Comparison of ENCODE assay signal across 16 cellular contexts in the genomic region with DNA sequence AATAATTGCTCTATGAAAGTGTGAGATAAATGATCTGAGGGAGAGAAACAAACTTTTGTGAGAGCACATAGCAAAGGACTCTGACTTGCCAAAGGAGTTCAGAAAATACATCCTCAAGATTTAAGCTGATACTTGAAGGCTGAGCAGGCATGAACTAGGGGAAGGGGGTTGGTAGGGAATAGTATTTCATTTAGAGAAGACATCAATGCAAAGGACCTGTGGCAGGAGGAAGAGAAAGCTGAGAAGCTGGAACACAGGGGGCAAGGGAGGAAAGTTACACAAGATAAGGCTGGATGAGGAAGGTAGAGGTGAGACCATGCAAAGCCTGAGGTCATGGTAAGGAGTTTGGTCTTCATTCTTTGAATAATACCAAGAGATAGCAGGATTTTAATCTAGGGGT. TPM values are rescaled to one million over a fixed set of nuclear protein-coding genes. Genes with fewer than 3 reads are reported as not detected.
A peak's percentile ranks its signal among the peaks of the same experiment; 100 is the strongest.
DNase-seq lines count a peak whose midpoint lies in the region; ATAC-seq and TF ChIP-seq lines count a peak whose summit lies in the region.
"Had no signal": no experiment of that assay in that cellular context is flagged by ENCODE, and none has a peak within 500 bp of the region (broad histone marks: within the 10 kb centered on the region; RNA-seq: fewer than 3 reads in every experiment).

No MANE protein-coding gene starts in this region.

- H3K36me3 ChIP-seq in CD4-positive, alpha-beta memory T cell (ENCODE audit: insufficient read depth, low read length): peaks cover 34% of the 10 kb centered on the region
- no peaks in the 10 kb centered on the region for H3K36me3 ChIP-seq in parathyroid adenoma (ENCODE audit: control insufficient read depth, insufficient read depth, low read length)

- no peak overlapping the region for H3K4me2 ChIP-seq in parathyroid adenoma (ENCODE audit: low read length)

- CTCF ChIA-PET in activated CD8-positive, alpha-beta T cell treated with anti-CD3 and anti-CD28 coated beads, Interleukin-2, amount 10 ng/mL, durations not matched to agents 7 days and 5 days (lab: Charles Lee): interaction anchor here (2.4 kb wide), 1 partner anchor 462 kb away, joined by 8 read pairs; no protein-coding TSS in a partner anchor
- CTCF ChIA-PET in activated CD8-positive, alpha-beta T cell treated with anti-CD3 and anti-CD28 coated beads for 36 hours (lab: Charles Lee): no interaction called here
- CTCF ChIA-PET in CD4-positive, alpha-beta memory T cell (lab: Charles Lee; ENCODE audit: partially characterized antibody): interaction anchor here (1.4 kb wide), 1 partner anchor 462 kb away, joined by 6 read pairs; no protein-coding TSS in a partner anchor

- no peaks in the 10 kb centered on the region for H3K79me2 ChIP-seq in parathyroid adenoma

- no peak for DNase-seq in activated CD8-positive, alpha-beta T cell treated with anti-CD3 and anti-CD28 coated beads, Interleukin-2, amount 10 ng/mL, durations not matched to agents 7 days and 5 days
- DNase-seq in activated CD8-positive, alpha-beta T cell treated with anti-CD3 and anti-CD28 coated beads for 36 hours: no peak
- DNase-seq in CD4-positive, alpha-beta memory T cell: no peak
- DNase-seq in stimulated activated CD4-positive, alpha-beta T cell treated with anti-CD3 and anti-CD28 coated beads, Interleukin-1b, Interleukin-23, amount 100 ng/mL, for 48 hours: no peak
- no peak for DNase-seq in NOMO-1 treated with dmso at 0.1 percent for 144 hours (lab: John Stamatoyannopoulos, UW; ENCODE audit: unreplicated experiment)
- DNase-seq: DMS53, HCEC 1CT, NCI-H1048, NCI-H1694 treated with DMSO at 0.1 percent for 48 hours, NCI-H2081, NCI-H2227 treated with DMSO at 0.1 percent for 48 hours, NCI-H69, SHP77 treated with DMSO at 0.1 percent for 48 hours had no signal

- no peak for ATAC-seq in activated CD8-positive, alpha-beta T cell treated with anti-CD3 and anti-CD28 coated beads, Interleukin-2, amount 10 ng/mL, durations not matched to agents 7 days and 5 days
- no peak for ATAC-seq in activated CD8-positive, alpha-beta T cell treated with anti-CD3 and anti-CD28 coated beads for 36 hours
- ATAC-seq: Panc1 had no signal

- intact Hi-C loops in activated CD8-positive, alpha-beta T cell treated with anti-CD3 and anti-CD28 coated beads for 36 hours (cut with micrococcal nuclease): no loop called here
- intact Hi-C loops in CD4-positive, alpha-beta memory T cell (cut with micrococcal nuclease): no loop called here

- no peaks in the 10 kb centered on the region for H3K27me3 Mint-ChIP-seq in activated CD8-positive, alpha-beta T cell treated with anti-CD3 and anti-CD28 coated beads, Interleukin-2, amount 10 ng/mL, durations not matched to agents 7 days and 5 days (ENCODE audit: low read depth)
- no peaks in the 10 kb centered on the region for H3K27me3 Mint-ChIP-seq in activated CD8-positive, alpha-beta T cell treated with anti-CD3 and anti-CD28 coated beads for 36 hours
- no peaks in the 10 kb centered on the region for H3K27me3 Mint-ChIP-seq in CD4-positive, alpha-beta memory T cell
- H3K27me3 Mint-ChIP-seq in IgD-negative memory B cell: no peaks in the 10 kb centered on the region

- H3K4me3 ChIP-seq in CD4-positive, alpha-beta memory T cell (ENCODE audit: low read length in 2 of 2): no peak overlapping the region
- H3K4me3 ChIP-seq in parathyroid adenoma (ENCODE audit: low read depth, low read length): no peak overlapping the region

- TF ChIP-seq CTCF in activated CD8-positive, alpha-beta T cell treated with anti-CD3 and anti-CD28 coated beads for 36 hours (IDR thresholded peaks at IDR 0.05): no peak
- no peak for TF ChIP-seq CTCF in parathyroid adenoma (IDR thresholded peaks at IDR 0.05)

- POLR2A ChIA-PET in activated CD8-positive, alpha-beta T cell treated with anti-CD3 and anti-CD28 coated beads, Interleukin-2, amount 10 ng/mL, durations not matched to agents 7 days and 5 days (lab: Charles Lee): no interaction called here
- POLR2A ChIA-PET in activated CD8-positive, alpha-beta T cell treated with anti-CD3 and anti-CD28 coated beads for 36 hours (lab: Charles Lee): interaction anchor here (1.1 kb wide), 1 partner anchor 22 kb away, joined by 3 read pairs; no protein-coding TSS in a partner anchor
- POLR2A ChIA-PET in CD4-positive, alpha-beta memory T cell (lab: Charles Lee; ENCODE audit: partially characterized antibody): no interaction called here

- no peaks in the 10 kb centered on the region for H3K9me3 ChIP-seq in CD4-positive, alpha-beta memory T cell (ENCODE audit: control insufficient read depth in 1 of 2, low read length in 2 of 2)
- no peaks in the 10 kb centered on the region for H3K9me3 ChIP-seq in parathyroid adenoma (ENCODE audit: control insufficient read depth, low read length)

- no peak overlapping the region for H2AFZ ChIP-seq in parathyroid adenoma

- no peaks in the 10 kb centered on the region for H3K27me3 ChIP-seq in CD4-positive, alpha-beta memory T cell (ENCODE audit: insufficient read depth, low read length)
- H3K27me3 ChIP-seq in parathyroid adenoma (ENCODE audit: control insufficient read depth, insufficient read depth, low read length): no peaks in the 10 kb centered on the region

- no peaks in the 10 kb centered on the region for H3K4me1 ChIP-seq in CD4-positive, alpha-beta memory T cell (ENCODE audit: insufficient read depth, low read length)
- H3K4me1 ChIP-seq in parathyroid adenoma: peaks cover 15% of the 10 kb centered on the region

- no peak overlapping the region for H3K27ac ChIP-seq in CD4-positive, alpha-beta memory T cell (ENCODE audit: low read depth, low read length)
- peak overlapping the region; percentile 16 for H3K27ac ChIP-seq in parathyroid adenoma

- no peak overlapping the region for H3K9ac ChIP-seq in parathyroid adenoma

- H3K4me1 Mint-ChIP-seq in activated CD8-positive, alpha-beta T cell treated with anti-CD3 and anti-CD28 coated beads, Interleukin-2, amount 10 ng/mL, durations not matched to agents 7 days and 5 days (ENCODE audit: low read depth): peaks cover 4% of the 10 kb centered on the region
- H3K4me1 Mint-ChIP-seq in activated CD8-positive, alpha-beta T cell treated with anti-CD3 and anti-CD28 coated beads for 36 hours (ENCODE audit: low read depth): no peaks in the 10 kb centered on the region
- peaks cover 0 to 3% (median under 1%) of the 10 kb centered on the region in 4 donors for H3K4me1 Mint-ChIP-seq in CD4-positive, alpha-beta memory T cell
- H3K4me1 Mint-ChIP-seq in IgD-negative memory B cell: peaks cover under 1 to 2% (median under 1%) of the 10 kb centered on the region in 3 donors

- H3K9me3 Mint-ChIP-seq in activated CD8-positive, alpha-beta T cell treated with anti-CD3 and anti-CD28 coated beads, Interleukin-2, amount 10 ng/mL, durations not matched to agents 7 days and 5 days (ENCODE audit: insufficient read depth): no peaks in the 10 kb centered on the region
- H3K9me3 Mint-ChIP-seq in activated CD8-positive, alpha-beta T cell treated with anti-CD3 and anti-CD28 coated beads for 36 hours: no peaks in the 10 kb centered on the region
- no peaks in the 10 kb centered on the region for H3K9me3 Mint-ChIP-seq in CD4-positive, alpha-beta memory T cell
- H3K9me3 Mint-ChIP-seq in IgD-negative memory B cell: no peaks in the 10 kb centered on the region

- peaks cover 27% of the 10 kb centered on the region for H3K36me3 Mint-ChIP-seq in activated CD8-positive, alpha-beta T cell treated with anti-CD3 and anti-CD28 coated beads, Interleukin-2, amount 10 ng/mL, durations not matched to agents 7 days and 5 days (ENCODE audit: low read depth)
- peaks cover 12% of the 10 kb centered on the region for H3K36me3 Mint-ChIP-seq in activated CD8-positive, alpha-beta T cell treated with anti-CD3 and anti-CD28 coated beads for 36 hours (ENCODE audit: low read depth)
- peaks cover 11 to 51% of the 10 kb centered on the region in 2 donors for H3K36me3 Mint-ChIP-seq in CD4-positive, alpha-beta memory T cell
- peaks cover 6% of the 10 kb centered on the region for H3K36me3 Mint-ChIP-seq in IgD-negative memory B cell

- H3K4me3 Mint-ChIP-seq in activated CD8-positive, alpha-beta T cell treated with anti-CD3 and anti-CD28 coated beads, Interleukin-2, amount 10 ng/mL, durations not matched to agents 7 days and 5 days: no peak overlapping the region
- no peak overlapping the region for H3K4me3 Mint-ChIP-seq in activated CD8-positive, alpha-beta T cell treated with anti-CD3 and anti-CD28 coated beads for 36 hours
- H3K4me3 Mint-ChIP-seq in CD4-positive, alpha-beta memory T cell: no peak overlapping the region
- H3K4me3 Mint-ChIP-seq in IgD-negative memory B cell: no peak overlapping the region

- peak overlapping the region; percentile 14 for H3K27ac Mint-ChIP-seq in activated CD8-positive, alpha-beta T cell treated with anti-CD3 and anti-CD28 coated beads, Interleukin-2, amount 10 ng/mL, durations not matched to agents 7 days and 5 days
- no peak overlapping the region for H3K27ac Mint-ChIP-seq in activated CD8-positive, alpha-beta T cell treated with anti-CD3 and anti-CD28 coated beads for 36 hours
- H3K27ac Mint-ChIP-seq in CD4-positive, alpha-beta memory T cell: peak overlapping the region in 6 of 7 donors; percentile 9 to 72 (median 65)
- H3K27ac Mint-ChIP-seq in IgD-negative memory B cell: peak overlapping the region in 2 of 3 donors; percentile 35 to 39

RNA-seq across cellular contexts. Expression of a gene that starts 50.6 kb away (rescaled TPM):
- 10 to 100 TPM; 25.8 to 26.9 TPM for total RNA-seq in activated CD8-positive, alpha-beta T cell treated with anti-CD3 and anti-CD28 coated beads, Interleukin-2, amount 10 ng/mL, durations not matched to agents 7 days and 5 days
- 10 to 100 TPM; 15.7 to 17.2 TPM for total RNA-seq in activated CD8-positive, alpha-beta T cell treated with anti-CD3 and anti-CD28 coated beads for 36 hours
- 10 to 100 TPM; 29.5 to 29.9 TPM for total RNA-seq in CD4-positive, alpha-beta memory T cell
- 10 to 100 TPM in 1 of 2 donors, under 1 TPM in 1; 0.60 to 12.9 TPM for polyA plus RNA-seq in CD4-positive, alpha-beta memory T cell
- 10.8 TPM for polyA plus RNA-seq in IgD-negative memory B cell
